Comparison of ENCODE assay signal across 19 cellular contexts in genomic region chr19:4109626-4109945, GRCh38. TPM values are rescaled to one million over a fixed set of nuclear protein-coding genes. Genes with fewer than 3 reads are reported as not detected.
A peak's percentile ranks its signal among the peaks of the same experiment; 100 is the strongest.
DNase-seq lines count a peak whose midpoint lies in the region; ATAC-seq and TF ChIP-seq lines count a peak whose summit lies in the region.
"Had no signal": no experiment of that assay in that cellular context is flagged by ENCODE, and none has a peak within 500 bp of the region (broad histone marks: within the 10 kb centered on the region; RNA-seq: fewer than 3 reads in every experiment).

No MANE protein-coding gene starts in this region.

- peaks cover 0 to 95% (median 65%) of the 10 kb centered on the region in 4 donors for H3K36me3 ChIP-seq in upper lobe of left lung

- H3K4me3 ChIP-seq in upper lobe of left lung: no peak overlapping the region
- H3K4me3 ChIP-seq: heart left ventricle, lower lobe of right lung, MG63, pancreas, SJCRH30 had no signal

- H3K27me3 ChIP-seq in upper lobe of left lung: no peaks in the 10 kb centered on the region
- H3K27me3 ChIP-seq: heart left ventricle, MG63, pancreas, SJCRH30 had no signal

- H3K4me1 Mint-ChIP-seq in activated T-cell treated with anti-CD3 and anti-CD28 coated beads, Interleukin-2, amount 50 U/mL, for 72 hours (ENCODE audit: low read depth): peaks cover 46% of the 10 kb centered on the region
- H3K4me1 Mint-ChIP-seq in activated B cell treated with CpG ODN at 0.5 μM for 24 hours (peaks cover 69% of the 10 kb centered on the region), memory B cell (peaks cover 31% of the 10 kb centered on the region)

- TF ChIP-seq POLR2A in upper lobe of left lung (IDR thresholded peaks at IDR 0.05): no peak

- H3K4me1 ChIP-seq in upper lobe of left lung: peaks cover 0 to 13% (median under 1%) of the 10 kb centered on the region in 4 donors
- H3K4me1 ChIP-seq: pancreas had no signal

- POLR2A ChIA-PET in activated B cell treated with CpG ODN at 0.5 μM for 24 hours (lab: Charles Lee) (interaction anchor here (0.6 to 2.0 kb wide), 22 partner anchors 8 to 347 kb away, joined by 3 to 31 read pairs (median 6); partner anchors contain the start of genes EBI3, EEF2, MRPL54 and PIAS4), RWPE1 (lab: Yijun Ruan, JAX; ENCODE audit: low non-redundant PET) (no interaction called here)

- no peak for TF ChIP-seq EP300 in upper lobe of left lung (IDR thresholded peaks at IDR 0.05)

- H3K9me3 ChIP-seq in upper lobe of left lung: no peaks in the 10 kb centered on the region
- H3K9me3 ChIP-seq: heart left ventricle, lower lobe of right lung, MG63, pancreas, SJCRH30 had no signal

- TF ChIP-seq CTCF in activated B cell treated with CpG ODN at 0.5 μM for 24 hours (IDR thresholded peaks at IDR 0.05) (no peak), upper lobe of left lung (IDR thresholded peaks at IDR 0.05) (no peak), RWPE1 (conservative IDR thresholded peaks at IDR 0.05; ENCODE audit: low read depth) (no peak)

- no peak for DNase-seq in activated T-cell treated with anti-CD3 and anti-CD28 coated beads, Interleukin-2, amount 50 U/mL, for 72 hours
- no peak for DNase-seq in activated T-cell treated with anti-CD3 and anti-CD28 coated beads, Interleukin-2, amount 50 U/mL, for 48 hours
- DNase-seq in activated B cell treated with CpG ODN at 0.5 μM for 24 hours: no peak
- no peak for DNase-seq in memory B cell (ENCODE audit: low spot score in 2 of 2)
- DNase-seq in upper lobe of left lung: no peak
- DNase-seq in glomerular visceral epithelial cell (ENCODE audit: extremely low spot score): no peak
- DNase-seq in RWPE1 (ENCODE audit: low spot score): no peak
- DNase-seq: DMS53, MG63, NCI-H1694 treated with DMSO at 0.1 percent for 48 hours, pancreas, PC-3, SJCRH30 had no signal

- peak overlapping the region; percentile 69 to 80 for H3K4me3 Mint-ChIP-seq in activated T-cell treated with anti-CD3 and anti-CD28 coated beads, Interleukin-2, amount 50 U/mL, for 72 hours
- H3K4me3 Mint-ChIP-seq in activated B cell treated with CpG ODN at 0.5 μM for 24 hours (peak overlapping the region; percentile 76), memory B cell (peak overlapping the region; percentile 11)
- H3K4me3 Mint-ChIP-seq: T-helper 2 cell treated with Interferon-gamma antibody and Interleukin-4, amounts not matched to agents 5 μg/mL and 100 μg/mL, for 36 hours had no signal

- intact Hi-C loops in activated B cell treated with CpG ODN at 0.5 μM for 24 hours (cut with micrococcal nuclease): loop anchor here (1.0 to 5.0 kb wide), 5 partner anchors 15 to 123 kb away; partner anchors contain the start of genes MAP2K2, PIAS4 and ZBTB7A

- CTCF ChIA-PET in activated B cell treated with CpG ODN at 0.5 μM for 24 hours (lab: Charles Lee) (interaction anchor here (0.8 to 1.7 kb wide), 4 partner anchors 9 to 122 kb away, joined by 3 to 15 read pairs (median 4); no protein-coding TSS in a partner anchor), RWPE1 (lab: Yijun Ruan, JAX) (no interaction called here)

- no peaks in the 10 kb centered on the region for H3K9me3 Mint-ChIP-seq in activated T-cell treated with anti-CD3 and anti-CD28 coated beads, Interleukin-2, amount 50 U/mL, for 72 hours
- no peaks in the 10 kb centered on the region for H3K9me3 Mint-ChIP-seq in activated B cell treated with CpG ODN at 0.5 μM for 24 hours
- no peaks in the 10 kb centered on the region for H3K9me3 Mint-ChIP-seq in memory B cell
- H3K9me3 Mint-ChIP-seq: T-helper 2 cell treated with Interferon-gamma antibody and Interleukin-4, amounts not matched to agents 5 μg/mL and 100 μg/mL, for 36 hours had no signal

- H3K27me3 Mint-ChIP-seq in activated T-cell treated with anti-CD3 and anti-CD28 coated beads, Interleukin-2, amount 50 U/mL, for 72 hours (ENCODE audit: low read depth): no peaks in the 10 kb centered on the region
- H3K27me3 Mint-ChIP-seq in activated B cell treated with CpG ODN at 0.5 μM for 24 hours: no peaks in the 10 kb centered on the region
- H3K27me3 Mint-ChIP-seq in memory B cell: no peaks in the 10 kb centered on the region

- WGBS in upper lobe of left lung, 2 donors: 92 to 94% methylated on average over 6 of the region's 6 CpGs

- H3K27ac ChIP-seq in upper lobe of left lung: peak overlapping the region in 3 of 4 donors; percentile 1 to 51 (median 48)
- H3K27ac ChIP-seq in RWPE1: no peak overlapping the region
- H3K27ac ChIP-seq: lower lobe of right lung, pancreas, SJCRH30 had no signal

- no peak for ATAC-seq in activated T-cell treated with anti-CD3 and anti-CD28 coated beads, Interleukin-2, amount 50 U/mL, for 72 hours (replicated peaks in 1 of 2)
- ATAC-seq in activated B cell treated with CpG ODN at 0.5 μM for 24 hours (ENCODE audit: low read depth): no peak
- ATAC-seq in memory B cell (ENCODE audit: low read depth): no peak
- ATAC-seq in upper lobe of left lung (ENCODE audit: low FRiP score in 2 of 2): no peak
- ATAC-seq in GM21528 (IDR thresholded peaks at IDR 0.05; ENCODE audit: low FRiP score, unreplicated experiment): no peak
- ATAC-seq: pancreas, PC-3, sciatic nerve had no signal

- peaks cover 12 to 34% of the 10 kb centered on the region in 2 donors for H3K36me3 Mint-ChIP-seq in activated T-cell treated with anti-CD3 and anti-CD28 coated beads, Interleukin-2, amount 50 U/mL, for 72 hours (ENCODE audit: insufficient read depth in 2 of 2)
- H3K36me3 Mint-ChIP-seq in activated B cell treated with CpG ODN at 0.5 μM for 24 hours (ENCODE audit: low read depth) (peaks cover 52% of the 10 kb centered on the region), memory B cell (peaks cover 17% of the 10 kb centered on the region)

- H3K27ac Mint-ChIP-seq in activated T-cell treated with anti-CD3 and anti-CD28 coated beads, Interleukin-2, amount 50 U/mL, for 72 hours: peak overlapping the region; percentile 84
- H3K27ac Mint-ChIP-seq in activated B cell treated with CpG ODN at 0.5 μM for 24 hours (peak overlapping the region; percentile 99), memory B cell (peak overlapping the region; percentile 92)

RNA-seq across cellular contexts. Expression of gene MAP2K2, which starts 14.3 kb away (rescaled TPM):
- 100 to 1,000 TPM; 144 to 157 TPM for total RNA-seq in activated T-cell treated with anti-CD3 and anti-CD28 coated beads, Interleukin-2, amount 50 U/mL, for 72 hours
- 126 TPM in 2 replicates for total RNA-seq in activated B cell treated with CpG ODN at 0.5 μM for 24 hours
- 100 to 1,000 TPM in 5 of 6 donors, 10 to 100 TPM in 1; 86.8 to 170 (median 134) TPM for total RNA-seq in upper lobe of left lung

RNA-seq across cellular contexts. Expression of gene ZBTB7A, which starts 42.9 kb away (rescaled TPM):
- 10 to 100 TPM; 29.9 to 39.6 TPM for total RNA-seq in activated T-cell treated with anti-CD3 and anti-CD28 coated beads, Interleukin-2, amount 50 U/mL, for 72 hours
- total RNA-seq in activated B cell treated with CpG ODN at 0.5 μM for 24 hours: 44.5 and 49.2 TPM in 2 replicates
- 100 to 1,000 TPM in 1 of 6 donors, 10 to 100 TPM in 5; 54.1 to 131 (median 72.6) TPM for total RNA-seq in upper lobe of left lung

RNA-seq across cellular contexts. Expression of gene CREB3L3, which starts 43.8 kb away (rescaled TPM):
- under 1 TPM in 1 of 2 donors, not detected in 1; 0.10 TPM for total RNA-seq in activated T-cell treated with anti-CD3 and anti-CD28 coated beads, Interleukin-2, amount 50 U/mL, for 72 hours
- not detected in 2 replicates for total RNA-seq in activated B cell treated with CpG ODN at 0.5 μM for 24 hours
- under 1 TPM in 1 of 6 donors, not detected in 5; 0.14 TPM for total RNA-seq in upper lobe of left lung
- total RNA-seq: chondrocyte, heart left ventricle, lower lobe of right lung, PC-3, sciatic nerve, SJCRH30 had no signal

Comparison
In these comparisons a context has a peak if more than half of its experiments do, and no peak if none do; other contexts are left out.
1. H3K4me3 Mint-ChIP-seq: peak in every context shown above with its lines; median percentile 76 in activated B cell treated with CpG ODN at 0.5 μM for 24 hours; 74 in activated T-cell treated with anti-CD3 and anti-CD28 coated beads, Interleukin-2, amount 50 U/mL, for 72 hours; 11 in memory B cell.